32 cellular contexts compared by ENCODE assay signal in the genomic region with DNA sequence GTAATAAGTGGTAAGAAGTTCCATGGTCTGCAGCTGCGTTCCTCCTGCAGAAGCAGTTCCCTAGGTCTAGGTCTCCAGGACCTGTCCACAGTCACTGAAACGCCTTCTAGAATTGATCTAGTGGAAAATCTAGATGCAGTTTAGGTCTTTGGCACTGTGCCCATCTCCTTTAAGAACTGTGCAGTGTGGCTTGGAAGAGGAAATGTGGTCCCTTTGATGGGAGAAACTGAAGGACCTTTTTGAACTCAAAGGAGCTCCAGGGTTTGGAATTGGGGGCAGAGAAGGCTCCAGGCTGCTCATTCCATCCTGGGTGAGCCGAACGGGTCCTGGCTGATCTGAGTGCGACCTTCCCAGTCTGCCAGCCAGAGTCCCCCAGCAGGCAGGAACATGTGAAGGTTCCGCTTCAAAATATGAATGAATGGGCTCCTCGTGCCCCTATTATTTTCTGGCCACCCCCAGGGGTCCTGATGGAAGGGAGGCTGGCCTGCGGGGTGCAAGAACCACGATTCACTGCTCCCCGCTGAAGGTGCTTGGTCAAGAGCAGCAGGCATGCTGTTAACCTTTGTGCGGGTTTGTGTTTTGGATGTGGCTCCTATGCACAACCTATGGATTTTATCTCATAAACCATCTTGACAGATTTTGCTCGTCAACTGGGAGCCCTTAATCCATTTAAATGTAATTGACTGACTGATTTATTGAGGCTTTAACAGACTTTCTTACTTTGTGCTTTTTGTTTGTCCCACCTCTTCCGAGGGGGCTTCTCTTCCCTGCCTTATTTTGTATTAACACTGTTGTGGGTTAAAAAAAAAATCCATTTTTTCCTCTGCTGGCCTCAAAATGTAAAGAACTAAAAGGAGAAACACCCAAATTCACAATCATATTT. TPM values are rescaled to one million over a fixed set of nuclear protein-coding genes. Genes with fewer than 3 reads are reported as not detected.
DNase-seq lines count a peak whose midpoint lies in the region; ATAC-seq and TF ChIP-seq lines count a peak whose summit lies in the region.
"Had no signal": no experiment of that assay in that cellular context is flagged by ENCODE, and none has a peak within 500 bp of the region (broad histone marks: within the 10 kb centered on the region; RNA-seq: fewer than 3 reads in every experiment).

No MANE protein-coding gene starts in this region.

- H3K9me3 Mint-ChIP-seq in GM23338 = no peaks in the 10 kb centered on the region
- H3K9me3 Mint-ChIP-seq: activated B cell treated with CpG ODN at 0.5 μM for 24 hours; activated T-cell treated with anti-CD3 and anti-CD28 coated beads, Interleukin-2, amount 50 U/mL, for 4 hours; neural progenitor cell; stimulated activated naive CD8-positive, alpha-beta T cell treated with anti-CD3 and anti-CD28 coated beads, Interleukin-15, amount 100 ng/mL, for 72 hours had no signal

- intact Hi-C loops in lower lobe of right lung (cut with DNase I) = no loop called here
- intact Hi-C loops in left colon (cut with DNase I, micrococcal nuclease) = no loop called here

- no peak overlapping the region for H3K4me2 ChIP-seq in GM23338
- H3K4me2 ChIP-seq: neural progenitor cell, smooth muscle cell had no signal

- no peak overlapping the region for H3K4me3 Mint-ChIP-seq in GM23338
- H3K4me3 Mint-ChIP-seq: activated B cell treated with CpG ODN at 0.5 μM for 24 hours; activated T-cell treated with anti-CD3 and anti-CD28 coated beads, Interleukin-2, amount 50 U/mL, for 4 hours; neural progenitor cell; stimulated activated naive CD8-positive, alpha-beta T cell treated with anti-CD3 and anti-CD28 coated beads, Interleukin-15, amount 100 ng/mL, for 72 hours had no signal

- no peaks in the 10 kb centered on the region for H3K9me3 ChIP-seq in lower lobe of right lung
- H3K9me3 ChIP-seq: ascending aorta, colonic mucosa, left lung, right atrium auricular region had no signal

- ATAC-seq in GM23338 (peak; percentile 12; the same call in 1 of the 3 replicates), lower lobe of right lung (no peak), left colon (no peak), GM19455 (IDR thresholded peaks at IDR 0.05; ENCODE audit: unreplicated experiment) (no peak)
- ATAC-seq: activated T-cell treated with anti-CD3 and anti-CD28 coated beads, Interleukin-2, amount 50 U/mL, for 4 hours; left lung; stimulated activated naive CD8-positive, alpha-beta T cell treated with anti-CD3 and anti-CD28 coated beads, Interleukin-15, amount 100 ng/mL, for 72 hours had no signal

- no peaks in the 10 kb centered on the region for H4K20me1 ChIP-seq in GM23338 (replicated peaks; ENCODE audit: insufficient read depth)

- no peaks in the 10 kb centered on the region; the same call in 1 of the 2 replicates for H3K9me2 ChIP-seq in GM23338 (ENCODE audit: insufficient read depth)

- H3K27me3 ChIP-seq in GM23338 (ENCODE audit: insufficient read depth) (no peaks in the 10 kb centered on the region), lower lobe of right lung (ENCODE audit: low read depth) (peaks cover 15% of the 10 kb centered on the region)
- H3K27me3 ChIP-seq: ascending aorta, cardiac muscle cell, colonic mucosa, right atrium auricular region had no signal

- H3K4me3 ChIP-seq in GM23338 = no peak overlapping the region
- H3K4me3 ChIP-seq in lower lobe of right lung = no peak overlapping the region
- H3K4me3 ChIP-seq: ascending aorta, cardiac muscle cell, colonic mucosa, left lung, neural progenitor cell, right atrium auricular region, smooth muscle cell had no signal

- no peaks in the 10 kb centered on the region; the same call in 1 of the 2 replicates for H3K36me3 ChIP-seq in GM23338 (ENCODE audit: insufficient read depth)
- H3K36me3 ChIP-seq in lower lobe of right lung = peaks cover 16% of the 10 kb centered on the region
- H3K36me3 ChIP-seq: colonic mucosa, neural progenitor cell had no signal

- H3K4me1 ChIP-seq in GM23338 (ENCODE audit: insufficient read depth) (no peaks in the 10 kb centered on the region), lower lobe of right lung (peaks cover 3% of the 10 kb centered on the region)
- H3K4me1 ChIP-seq: colonic mucosa had no signal

- H3K27me3 Mint-ChIP-seq in GM23338 (ENCODE audit: insufficient read depth, low read depth, poor library complexity) = peaks cover 18% of the 10 kb centered on the region

- no peaks in the 10 kb centered on the region for H3F3A ChIP-seq in GM23338 (replicated peaks; ENCODE audit: low read depth)

- DNase-seq in NCI-H146 (lab: John Stamatoyannopoulos, UW) (peak; percentile 19), NCI-H146 treated with DMSO at 0.1 percent for 48 hours (lab: John Stamatoyannopoulos, UW; ENCODE audit: unreplicated experiment) (no peak), GM23338 (ENCODE audit: low spot score) (no peak), SK-N-DZ (ENCODE audit: low spot score) (peak; percentile 47), lower lobe of right lung (peak; percentile 19), left colon (no peak)
- DNase-seq in stimulated activated CD4-positive, alpha-beta T cell treated with anti-CD3 and anti-CD28 coated beads, Interleukin-4, amount 100 ng/mL, for 4 hours = no peak
- DNase-seq: activated B cell treated with CpG ODN at 0.5 μM for 24 hours; activated gamma-delta T cell treated with Interleukin-2 at 50 U/mL for 16 hours; activated T-cell treated with anti-CD3 and anti-CD28 coated beads, Interleukin-2, amount 50 U/mL, for 4 hours; colonic mucosa; effector CD4-positive, alpha-beta T cell; EL; H7; hippocampal formation; MV-4-11; NCI-H1694 treated with DMSO at 0.1 percent for 48 hours; NCI-H2171 treated with DMSO at 0.1 percent for 48 hours; NCI-H510A; SHP77; stimulated activated CD4-positive, alpha-beta T cell treated with anti-CD3 and anti-CD28 coated beads, Interleukin-2, amount 100 ng/mL, for 24 hours; stimulated activated naive CD8-positive, alpha-beta T cell treated with anti-CD3 and anti-CD28 coated beads, Interleukin-15, amount 100 ng/mL, for 72 hours; T1000 had no signal

- no peak overlapping the region for H3K27ac Mint-ChIP-seq in GM23338
- H3K27ac Mint-ChIP-seq: activated B cell treated with CpG ODN at 0.5 μM for 24 hours; neural progenitor cell; stimulated activated naive CD8-positive, alpha-beta T cell treated with anti-CD3 and anti-CD28 coated beads, Interleukin-15, amount 100 ng/mL, for 72 hours had no signal

- H3K4me1 Mint-ChIP-seq in GM23338 = no peaks in the 10 kb centered on the region

- H3K27ac ChIP-seq in GM23338 (ENCODE audit: low read depth) (no peak overlapping the region), lower lobe of right lung (no peak overlapping the region)
- H3K27ac ChIP-seq: ascending aorta, cardiac muscle cell, colonic mucosa, HL-60, left lung, neural progenitor cell, right atrium auricular region had no signal

- TF ChIP-seq CTCF in GM23338 (conservative IDR thresholded peaks at IDR 0.05; ENCODE audit: low read depth in 2 of 2) (no peak), lower lobe of right lung (IDR thresholded peaks at IDR 0.05) (no peak)

- no peaks in the 10 kb centered on the region for H3K79me2 ChIP-seq in GM23338 (replicated peaks; ENCODE audit: insufficient read depth)

- no peak overlapping the region for H2AFZ ChIP-seq in GM23338
- H2AFZ ChIP-seq: neural progenitor cell had no signal

- H3K36me3 Mint-ChIP-seq in GM23338 (ENCODE audit: low read depth) = peaks cover 3% of the 10 kb centered on the region; the same call in 2 of the 3 replicates
- H3K36me3 Mint-ChIP-seq: neural progenitor cell had no signal

TF ChIP-seq in GM23338, 12 proteins besides CTCF, POLR2A, EP300 and RAD21:
- TF ChIP-seq ZNF331 (CRISPR knock-in tag; IDR thresholded peaks at IDR 0.05; ENCODE audit: low read depth) (no peak), POLR2AphosphoS5 (IDR thresholded peaks at IDR 0.05; ENCODE audit: low read depth) (no peak), EZH2phosphoT487 (IDR thresholded peaks at IDR 0.05; ENCODE audit: unreplicated experiment) (no peak), NANOG (IDR thresholded peaks at IDR 0.05; ENCODE audit: borderline replicate concordance) (no peak), CREB1 (CRISPR knock-in tag; IDR thresholded peaks at IDR 0.05; ENCODE audit: low read depth) (no peak), STAT1 (IDR thresholded peaks at IDR 0.05; ENCODE audit: unreplicated experiment) (no peak)
TF ChIP-seq in GM23338: peak in this region for 0.

RNA-seq across cellular contexts. Expression of gene ZNF467, which starts 36.7 kb away (rescaled TPM):
- total RNA-seq in GM23338 (2014; rRNA removed; shearing (Covaris generic)) = 0.10 and 0.19 TPM in 2 replicates
- 0.30 and 0.40 TPM in 2 replicates for polyA plus RNA-seq in GM23338 (2016; fragmentation: Nextera tagmentation; extraction: Ambion mirVana)
- 1.1 and 1.6 TPM in 2 replicates for polyA plus RNA-seq in SK-N-DZ (2014; cell fraction: cytosol; rRNA removed)
- 2.3 and 3.0 TPM in 2 replicates for polyA plus RNA-seq in SK-N-DZ (2014; cell fraction: nucleus; rRNA removed)
- total RNA-seq in lower lobe of right lung = 23.0 TPM
- total RNA-seq in left colon = 1 to 10 TPM; 1.5 to 6.0 TPM
- total RNA-seq: A172 had no signal

Comparison
In these comparisons a context has a peak if more than half of its experiments do, and no peak if none do; other contexts are left out.
1. DNase-seq: peak in NCI-H146 (single experiment), SK-N-DZ (single experiment) and lower lobe of right lung (single experiment); none in NCI-H146 treated with DMSO at 0.1 percent for 48 hours (single experiment), GM23338 (single experiment), stimulated activated CD4-positive, alpha-beta T cell treated with anti-CD3 and anti-CD28 coated beads, Interleukin-4, amount 100 ng/mL, for 4 hours (0 of 2) and left colon (0 of 2).